Comparison of ENCODE assay signal across 18 cellular contexts in the genomic region with DNA sequence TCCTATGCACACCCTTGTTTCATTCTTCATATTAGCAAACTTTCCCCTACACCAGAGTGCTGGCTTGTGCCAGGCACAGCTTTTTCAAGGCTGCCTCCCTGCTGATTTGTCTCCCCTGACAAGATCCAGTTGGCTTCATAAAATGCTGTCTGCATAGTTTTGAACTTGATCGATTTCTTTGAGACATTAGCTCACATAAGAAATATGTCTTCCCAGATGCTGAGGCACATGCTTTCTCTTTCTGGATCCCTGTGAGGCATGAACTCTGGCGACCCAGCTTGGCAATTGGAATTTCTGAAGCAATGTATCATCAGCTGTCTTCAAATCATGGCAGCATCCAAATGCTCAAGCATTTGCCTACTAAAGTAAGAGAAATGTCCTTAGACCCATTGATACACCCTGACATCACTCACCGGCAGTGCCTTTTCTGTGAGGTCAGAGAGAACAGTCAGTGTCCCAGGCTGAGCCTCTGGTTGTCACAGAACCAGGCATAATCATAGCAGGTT.
DNase-seq lines count a peak whose midpoint lies in the region; ATAC-seq and TF ChIP-seq lines count a peak whose summit lies in the region.
"Had no signal": no experiment of that assay in that cellular context is flagged by ENCODE, and none has a peak within 500 bp of the region (broad histone marks: within the 10 kb centered on the region; RNA-seq: fewer than 3 reads in every experiment).

No MANE protein-coding gene starts in this region.

- no peak overlapping the region for H3K4me3 Mint-ChIP-seq in endodermal cell
- H3K4me3 Mint-ChIP-seq: activated CD8-positive, alpha-beta T cell treated with anti-CD3 and anti-CD28 coated beads for 36 hours; activated T-helper 17 cell treated with anti-CD3 and anti-CD28 coated beads, Interleukin-2, amount 50 U/mL, for 72 hours; CD4-positive, alpha-beta memory T cell; H9 had no signal

- peaks cover 12% of the 10 kb centered on the region for H3K9me3 Mint-ChIP-seq in endodermal cell
- H3K9me3 Mint-ChIP-seq: H9 had no signal

- H3K27me3 Mint-ChIP-seq in endodermal cell (ENCODE audit: insufficient read depth) = no peaks in the 10 kb centered on the region
- H3K27me3 Mint-ChIP-seq: activated CD8-positive, alpha-beta T cell treated with anti-CD3 and anti-CD28 coated beads for 36 hours; activated T-helper 17 cell treated with anti-CD3 and anti-CD28 coated beads, Interleukin-2, amount 50 U/mL, for 72 hours; CD4-positive, alpha-beta memory T cell had no signal

- H3K9me3 ChIP-seq in endodermal cell (ENCODE audit: control insufficient read depth, low read length) (peaks cover 6% of the 10 kb centered on the region), subcutaneous abdominal adipose tissue (ENCODE audit: control insufficient read depth in 5 of 5, low read length in 5 of 5) (peaks cover 0 to 16% (median 12%) of the 10 kb centered on the region in 5 donors)

- no peak overlapping the region for H3K27ac Mint-ChIP-seq in endodermal cell
- H3K27ac Mint-ChIP-seq: activated CD8-positive, alpha-beta T cell treated with anti-CD3 and anti-CD28 coated beads for 36 hours; activated T-helper 17 cell treated with anti-CD3 and anti-CD28 coated beads, Interleukin-2, amount 50 U/mL, for 72 hours; CD4-positive, alpha-beta memory T cell had no signal

- peaks cover 22% of the 10 kb centered on the region for H3K4me1 Mint-ChIP-seq in endodermal cell
- H3K4me1 Mint-ChIP-seq: activated T-helper 17 cell treated with anti-CD3 and anti-CD28 coated beads, Interleukin-2, amount 50 U/mL, for 72 hours; CD4-positive, alpha-beta memory T cell; H9 had no signal

- DNase-seq in M059J (ENCODE audit: low read depth) = peak; percentile 18
- DNase-seq in endodermal cell = no peak
- DNase-seq in kidney glomerular epithelial cell (lab: John Stamatoyannopoulos, UW) = peak; percentile 84
- no peak for DNase-seq in NCI-H187 (lab: John Stamatoyannopoulos, UW)
- DNase-seq: activated CD8-positive, alpha-beta T cell treated with anti-CD3 and anti-CD28 coated beads for 36 hours; CD4-positive, alpha-beta memory T cell; H9; Kasumi-1; midbrain; NCI-H1930; NCI-H82; stimulated activated CD4-positive, alpha-beta T cell treated with anti-CD3 and anti-CD28 coated beads, Interleukin-1b, Interleukin-23, amount 100 ng/mL, for 48 hours had no signal

- no peak for TF ChIP-seq CTCF in endodermal cell (conservative IDR thresholded peaks at IDR 0.05)

- no peaks in the 10 kb centered on the region for H3K36me3 ChIP-seq in endodermal cell (ENCODE audit: control insufficient read depth, insufficient read depth, low read length)
- no peaks in the 10 kb centered on the region for H3K36me3 ChIP-seq in subcutaneous abdominal adipose tissue (ENCODE audit: control insufficient read depth in 5 of 5, insufficient read depth in 5 of 5, low read length in 5 of 5)

- H3K27me3 ChIP-seq in endodermal cell (ENCODE audit: control insufficient read depth, insufficient read depth, low read length, poor library complexity, severe bottlenecking) (no peaks in the 10 kb centered on the region), subcutaneous abdominal adipose tissue (ENCODE audit: control insufficient read depth in 5 of 5, insufficient read depth in 4 of 5, low read length in 5 of 5) (no peaks in the 10 kb centered on the region)

- H3K4me1 ChIP-seq in endodermal cell (ENCODE audit: control insufficient read depth, insufficient read depth, low read length) (no peaks in the 10 kb centered on the region), subcutaneous abdominal adipose tissue (ENCODE audit: control insufficient read depth in 5 of 5, insufficient read depth in 5 of 5, low read length in 5 of 5) (peaks cover 0 to 18% (median 6%) of the 10 kb centered on the region in 5 donors)
- H3K4me1 ChIP-seq: parathyroid adenoma had no signal

- ATAC-seq in HG03135 (IDR thresholded peaks at IDR 0.05; ENCODE audit: unreplicated experiment) = no peak
- ATAC-seq in GM21360 (IDR thresholded peaks at IDR 0.05; ENCODE audit: unreplicated experiment) = no peak
- ATAC-seq in HG02763 (IDR thresholded peaks at IDR 0.05; ENCODE audit: unreplicated experiment) = no peak
- ATAC-seq: activated CD8-positive, alpha-beta T cell treated with anti-CD3 and anti-CD28 coated beads for 36 hours; activated T-helper 17 cell treated with anti-CD3 and anti-CD28 coated beads, Interleukin-2, amount 50 U/mL, for 72 hours had no signal

- no peak overlapping the region for H3K4me3 ChIP-seq in endodermal cell (ENCODE audit: low read length)
- H3K4me3 ChIP-seq in subcutaneous abdominal adipose tissue (ENCODE audit: low read depth in 1 of 5, low read length in 5 of 5) = no peak overlapping the region

- no peak overlapping the region for H3K9ac ChIP-seq in endodermal cell (ENCODE audit: extremely low read depth, low read length, poor library complexity, severe bottlenecking)
- H3K9ac ChIP-seq in subcutaneous abdominal adipose tissue (ENCODE audit: low read length in 5 of 5) = peak overlapping the region in 1 of 5 donors; percentile 60
- H3K9ac ChIP-seq: parathyroid adenoma had no signal

- H3K27ac ChIP-seq in endodermal cell (ENCODE audit: low read depth, low read length) = peak overlapping the region; percentile 76
- peak overlapping the region; percentile 59 for H3K27ac ChIP-seq in subcutaneous abdominal adipose tissue (ENCODE audit: low read depth, low read length)
- H3K27ac ChIP-seq: parathyroid adenoma had no signal

- no peaks in the 10 kb centered on the region for H3K36me3 Mint-ChIP-seq in endodermal cell (ENCODE audit: low read depth)
- H3K36me3 Mint-ChIP-seq: CD4-positive, alpha-beta memory T cell had no signal

- WGBS in endodermal cell (ENCODE audit: insufficient coverage in 1 of 2, insufficient read length in 1 of 2), 2 experiments = 62 to 86% methylated on average over 2 to 3 of the region's 3 CpGs

Comparison
In these comparisons a context has a peak if more than half of its experiments do, and no peak if none do; other contexts are left out.
1. DNase-seq: peak in M059J (single experiment) and kidney glomerular epithelial cell (single experiment); none in endodermal cell (single experiment) and NCI-H187 (0 of 2).